8 cellular contexts compared by ENCODE assay signal in genomic region chr1:246506785-246507639, GRCh38. TPM values are rescaled to one million over a fixed set of nuclear protein-coding genes. Genes with fewer than 3 reads are reported as not detected.
DNase-seq lines count a peak whose midpoint lies in the region; ATAC-seq and TF ChIP-seq lines count a peak whose summit lies in the region.

Gene SMYD3, minus strand, starts transcription at chr1:246507279.

- DNase-seq in AG10803 (ENCODE audit: low read depth) (peak; percentile 63), NCI-H226 (peak; percentile 70), chondrocyte (ENCODE audit: low spot score) (no peak), left kidney (ENCODE audit: low read depth, low spot score) (peak; percentile 97)
- DNase-seq in activated CD4-positive, CD25-positive, alpha-beta regulatory T cell treated with anti-CD3 and anti-CD28 coated beads, Interleukin-2, amount 50 U/mL, for 72 hours: peak; percentile 75
- peak; percentile 76 to 83 for DNase-seq in stimulated activated CD4-positive, alpha-beta T cell treated with anti-CD3 and anti-CD28 coated beads, Interleukin-2, amount 100 ng/mL, for 24 hours

- H3K27me3 Mint-ChIP-seq in chondrocyte (ENCODE audit: low read depth): no peaks in the 10 kb centered on the region

- peak; percentile 90 for ATAC-seq in HG03175 (IDR thresholded peaks at IDR 0.05; ENCODE audit: unreplicated experiment)

- H3K9me3 Mint-ChIP-seq in chondrocyte (ENCODE audit: low read depth): no peaks in the 10 kb centered on the region

- H3K36me3 Mint-ChIP-seq in chondrocyte (ENCODE audit: low read depth): peaks cover 1% of the 10 kb centered on the region

- TF ChIP-seq CTCF in AG10803 (conservative IDR thresholded peaks at IDR 0.05; ENCODE audit: low read length) (0 out of 2 replicates have a peak, but pooled peaks have one; percentile 15), chondrocyte (IDR thresholded peaks at IDR 0.05) (peak; percentile 58)

- peaks cover 20% of the 10 kb centered on the region for H3K4me1 Mint-ChIP-seq in chondrocyte (ENCODE audit: low read depth)

- peak within 1 kb of the TSS; percentile 92 for H3K27ac Mint-ChIP-seq in chondrocyte (ENCODE audit: unreplicated experiment)

- in situ Hi-C loops in GM18951 (cut with MboI; ENCODE audit: low sequenced_read_pairs, unreplicated experiment): no loop called here

- TF ChIP-seq POLR2A in GM18951 (IDR thresholded peaks at IDR 0.05; ENCODE audit: extremely low read depth, insufficient read depth, insufficient read length): peak; percentile 83

- H3K4me3 ChIP-seq in AG10803 (ENCODE audit: low read length): peak within 1 kb of the TSS; percentile 97

- peak within 1 kb of the TSS; percentile 91 for H3K4me3 Mint-ChIP-seq in chondrocyte (ENCODE audit: unreplicated experiment)

RNA-seq across cellular contexts. Expression of gene SMYD3, which starts in this region (rescaled TPM):
- total RNA-seq in chondrocyte: 28.4 to 31.5 TPM (median 29.3 TPM) in 3 replicates
